ENCODE assay signal across 1 cellular context in genomic region chr1:186958520-186958919, GRCh38.
TF ChIP-seq lines count a peak whose summit lies in the region.

No MANE protein-coding gene starts in this region.

TF ChIP-seq in WTC11, 78 proteins besides CTCF, POLR2A, EP300 and RAD21 (continued from another document):
- TF ChIP-seq E2F1 (CRISPR knock-in tag; IDR thresholded peaks at IDR 0.05) (no peak), SOX15 (CRISPR knock-in tag; IDR thresholded peaks at IDR 0.05) (no peak), FOXK1 (CRISPR knock-in tag; IDR thresholded peaks at IDR 0.05) (no peak), JAZF1 (CRISPR knock-in tag; IDR thresholded peaks at IDR 0.05) (no peak), IRF1 (CRISPR knock-in tag; IDR thresholded peaks at IDR 0.05) (no peak), AR (CRISPR knock-in tag; IDR thresholded peaks at IDR 0.05) (no peak), FOXP1 (CRISPR knock-in tag; IDR thresholded peaks at IDR 0.05; ENCODE audit: borderline replicate concordance) (no peak), CREB1 (CRISPR knock-in tag; IDR thresholded peaks at IDR 0.05) (no peak), ZNF263 (CRISPR knock-in tag; IDR thresholded peaks at IDR 0.05; ENCODE audit: low read depth) (no peak), NR1H2 (CRISPR knock-in tag; IDR thresholded peaks at IDR 0.05) (no peak)
TF ChIP-seq in WTC11: peak in this region for 0.
